1 cellular context compared by ENCODE assay signal in genomic region chr20:18059603-18060002, GRCh38.
TF ChIP-seq lines count a peak whose summit lies in the region.

No MANE protein-coding gene starts in this region.

TF ChIP-seq in WTC11, 78 proteins besides CTCF, POLR2A, EP300 and RAD21 (continued from another document):
- TF ChIP-seq STAT6 (CRISPR knock-in tag; conservative IDR thresholded peaks at IDR 0.05; ENCODE audit: low read depth) (no peak), FOXJ3 (CRISPR knock-in tag; IDR thresholded peaks at IDR 0.05; ENCODE audit: borderline replicate concordance) (no peak), ZNF121 (CRISPR knock-in tag; IDR thresholded peaks at IDR 0.05) (no peak), RELA (CRISPR knock-in tag; IDR thresholded peaks at IDR 0.05; ENCODE audit: borderline replicate concordance) (no peak)
- TF ChIP-seq, protein P1, sequence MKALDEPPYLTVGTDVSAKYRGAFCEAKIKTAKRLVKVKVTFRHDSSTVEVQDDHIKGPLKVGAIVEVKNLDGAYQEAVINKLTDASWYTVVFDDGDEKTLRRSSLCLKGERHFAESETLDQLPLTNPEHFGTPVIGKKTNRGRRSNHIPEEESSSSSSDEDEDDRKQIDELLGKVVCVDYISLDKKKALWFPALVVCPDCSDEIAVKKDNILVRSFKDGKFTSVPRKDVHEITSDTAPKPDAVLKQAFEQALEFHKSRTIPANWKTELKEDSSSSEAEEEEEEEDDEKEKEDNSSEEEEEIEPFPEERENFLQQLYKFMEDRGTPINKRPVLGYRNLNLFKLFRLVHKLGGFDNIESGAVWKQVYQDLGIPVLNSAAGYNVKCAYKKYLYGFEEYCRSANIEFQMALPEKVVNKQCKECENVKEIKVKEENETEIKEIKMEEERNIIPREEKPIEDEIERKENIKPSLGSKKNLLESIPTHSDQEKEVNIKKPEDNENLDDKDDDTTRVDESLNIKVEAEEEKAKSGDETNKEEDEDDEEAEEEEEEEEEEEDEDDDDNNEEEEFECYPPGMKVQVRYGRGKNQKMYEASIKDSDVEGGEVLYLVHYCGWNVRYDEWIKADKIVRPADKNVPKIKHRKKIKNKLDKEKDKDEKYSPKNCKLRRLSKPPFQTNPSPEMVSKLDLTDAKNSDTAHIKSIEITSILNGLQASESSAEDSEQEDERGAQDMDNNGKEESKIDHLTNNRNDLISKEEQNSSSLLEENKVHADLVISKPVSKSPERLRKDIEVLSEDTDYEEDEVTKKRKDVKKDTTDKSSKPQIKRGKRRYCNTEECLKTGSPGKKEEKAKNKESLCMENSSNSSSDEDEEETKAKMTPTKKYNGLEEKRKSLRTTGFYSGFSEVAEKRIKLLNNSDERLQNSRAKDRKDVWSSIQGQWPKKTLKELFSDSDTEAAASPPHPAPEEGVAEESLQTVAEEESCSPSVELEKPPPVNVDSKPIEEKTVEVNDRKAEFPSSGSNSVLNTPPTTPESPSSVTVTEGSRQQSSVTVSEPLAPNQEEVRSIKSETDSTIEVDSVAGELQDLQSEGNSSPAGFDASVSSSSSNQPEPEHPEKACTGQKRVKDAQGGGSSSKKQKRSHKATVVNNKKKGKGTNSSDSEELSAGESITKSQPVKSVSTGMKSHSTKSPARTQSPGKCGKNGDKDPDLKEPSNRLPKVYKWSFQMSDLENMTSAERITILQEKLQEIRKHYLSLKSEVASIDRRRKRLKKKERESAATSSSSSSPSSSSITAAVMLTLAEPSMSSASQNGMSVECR (CRISPR knock-in tag; IDR thresholded peaks at IDR 0.05; ENCODE audit: borderline replicate concordance) = no peak
